Comparison of ENCODE assay signal across 27 cellular contexts in genomic region chr12:59069481-59069880, GRCh38.
"Had no signal": no experiment of that assay in that cellular context is flagged by ENCODE, and none has a peak within 500 bp of the region (broad histone marks: within the 10 kb centered on the region; RNA-seq: fewer than 3 reads in every experiment).

No MANE protein-coding gene starts in this region.

- H3K27ac ChIP-seq: esophagus squamous epithelium, gastrocnemius medialis, ovary, upper lobe of left lung, vagina had no signal

- H3K9me3 ChIP-seq: esophagus squamous epithelium, gastrocnemius medialis, mucosa of descending colon, ovary, upper lobe of left lung, vagina had no signal

- H3K4me1 ChIP-seq: gastrocnemius medialis, vagina had no signal

- H3K27me3 Mint-ChIP-seq: brain; natural killer cell treated with Interleukin-12 subunit alpha and Interleukin-12 subunit beta and Interleukin-15 and Interleukin-18, amount 100 ng/mL, for 72 hours; progenitor cell of endocrine pancreas; stimulated activated memory B cell treated with anti-CD40 and anti-IgM and Interleukin-4, amounts not matched to agents 10 μg/mL and 1 μg/mL and 100 μg/mL, for 72 hours; stimulated activated naive CD8-positive, alpha-beta T cell treated with anti-CD3 and anti-CD28 coated beads, Interleukin-15, amount 100 ng/mL, for 72 hours had no signal

- H3K36me3 ChIP-seq: esophagus squamous epithelium, gastrocnemius medialis, ovary, upper lobe of left lung, vagina had no signal

- H3K9me3 Mint-ChIP-seq: endodermal cell; stimulated activated memory B cell treated with anti-CD40 and anti-IgM and Interleukin-4, amounts not matched to agents 10 μg/mL and 1 μg/mL and 100 μg/mL, for 72 hours had no signal

- H3K4me1 Mint-ChIP-seq: stimulated activated memory B cell treated with anti-CD40 and anti-IgM and Interleukin-4, amounts not matched to agents 10 μg/mL and 1 μg/mL and 100 μg/mL, for 72 hours; stimulated activated naive CD8-positive, alpha-beta T cell treated with anti-CD3 and anti-CD28 coated beads, Interleukin-15, amount 100 ng/mL, for 72 hours had no signal

- H3K27ac Mint-ChIP-seq: activated naive CD4-positive, alpha-beta T cell treated with anti-CD3 and anti-CD28 coated beads, Interleukin-2, amount 50 U/mL, for 72 hours; activated T-cell treated with anti-CD3 and anti-CD28 coated beads, Interleukin-2, amount 50 U/mL, for 72 hours; endodermal cell; natural killer cell treated with Interleukin-12 subunit alpha and Interleukin-12 subunit beta and Interleukin-15 and Interleukin-18, amount 100 ng/mL, for 72 hours; progenitor cell of endocrine pancreas; stimulated activated memory B cell treated with anti-CD40 and anti-IgM and Interleukin-4, amounts not matched to agents 10 μg/mL and 1 μg/mL and 100 μg/mL, for 72 hours; stimulated activated naive CD8-positive, alpha-beta T cell treated with anti-CD3 and anti-CD28 coated beads, Interleukin-15, amount 100 ng/mL, for 72 hours had no signal

- H3K4me3 Mint-ChIP-seq: activated T-cell treated with anti-CD3 and anti-CD28 coated beads, Interleukin-2, amount 50 U/mL, for 72 hours; brain; endodermal cell; natural killer cell treated with Interleukin-12 subunit alpha and Interleukin-12 subunit beta and Interleukin-15 and Interleukin-18, amount 100 ng/mL, for 72 hours; stimulated activated memory B cell treated with anti-CD40 and anti-IgM and Interleukin-4, amounts not matched to agents 10 μg/mL and 1 μg/mL and 100 μg/mL, for 72 hours; stimulated activated naive CD8-positive, alpha-beta T cell treated with anti-CD3 and anti-CD28 coated beads, Interleukin-15, amount 100 ng/mL, for 72 hours had no signal

- ATAC-seq: activated naive CD4-positive, alpha-beta T cell treated with anti-CD3 and anti-CD28 coated beads, Interleukin-2, amount 50 U/mL, for 72 hours; activated T-cell treated with anti-CD3 and anti-CD28 coated beads, Interleukin-2, amount 50 U/mL, for 72 hours; gastrocnemius medialis; mucosa of descending colon; natural killer cell treated with Interleukin-12 subunit alpha and Interleukin-12 subunit beta and Interleukin-15 and Interleukin-18, amount 100 ng/mL, for 72 hours; sciatic nerve; stimulated activated memory B cell treated with anti-CD40 and anti-IgM and Interleukin-4, amounts not matched to agents 10 μg/mL and 1 μg/mL and 100 μg/mL, for 72 hours; stimulated activated naive CD8-positive, alpha-beta T cell treated with anti-CD3 and anti-CD28 coated beads, Interleukin-15, amount 100 ng/mL, for 72 hours had no signal

- DNase-seq: activated CD4-positive, alpha-beta T cell treated with anti-CD3 and anti-CD28 coated beads for 4 hours; activated CD4-positive, alpha-beta T cell treated with anti-CD3 and anti-CD28 coated beads, Interleukin-2, amount 50 U/mL, for 4 hours; activated naive CD4-positive, alpha-beta T cell; activated T-cell treated with anti-CD3 and anti-CD28 coated beads for 4 hours; activated T-cell treated with anti-CD3 and anti-CD28 coated beads, Interleukin-2, amount 50 U/mL, for 72 hours; aorta; caudate nucleus; endodermal cell; esophagus squamous epithelium; gastrocnemius medialis; glutamatergic neuron; mucosa of descending colon; ovary; small intestine; stimulated activated CD4-positive, alpha-beta T cell treated with anti-CD3 and anti-CD28 coated beads, Interleukin-1b, Interleukin-23, amount 100 ng/mL, for 48 hours; stimulated activated CD4-positive, alpha-beta T cell treated with anti-CD3 and anti-CD28 coated beads, Interleukin-4, amount 100 ng/mL, for 4 hours; stimulated activated CD8-positive, alpha-beta memory T cell treated with anti-CD3 and anti-CD28 coated beads, Interleukin-4, amount 100 ng/mL, for 48 hours; stimulated activated naive CD8-positive, alpha-beta T cell treated with anti-CD3 and anti-CD28 coated beads, Interleukin-15, amount 100 ng/mL, for 72 hours; substantia nigra; upper lobe of left lung had no signal

- H3K36me3 Mint-ChIP-seq: activated naive CD4-positive, alpha-beta T cell treated with anti-CD3 and anti-CD28 coated beads, Interleukin-2, amount 50 U/mL, for 72 hours; brain; natural killer cell treated with Interleukin-12 subunit alpha and Interleukin-12 subunit beta and Interleukin-15 and Interleukin-18, amount 100 ng/mL, for 72 hours; stimulated activated memory B cell treated with anti-CD40 and anti-IgM and Interleukin-4, amounts not matched to agents 10 μg/mL and 1 μg/mL and 100 μg/mL, for 72 hours had no signal

- H3K27me3 ChIP-seq: esophagus squamous epithelium, gastrocnemius medialis, ovary, upper lobe of left lung, vagina had no signal

- H3K4me3 ChIP-seq: esophagus squamous epithelium, gastrocnemius medialis, mucosa of descending colon, ovary, upper lobe of left lung, vagina had no signal
